Comparison of ENCODE assay signal across 25 cellular contexts in the genomic region with DNA sequence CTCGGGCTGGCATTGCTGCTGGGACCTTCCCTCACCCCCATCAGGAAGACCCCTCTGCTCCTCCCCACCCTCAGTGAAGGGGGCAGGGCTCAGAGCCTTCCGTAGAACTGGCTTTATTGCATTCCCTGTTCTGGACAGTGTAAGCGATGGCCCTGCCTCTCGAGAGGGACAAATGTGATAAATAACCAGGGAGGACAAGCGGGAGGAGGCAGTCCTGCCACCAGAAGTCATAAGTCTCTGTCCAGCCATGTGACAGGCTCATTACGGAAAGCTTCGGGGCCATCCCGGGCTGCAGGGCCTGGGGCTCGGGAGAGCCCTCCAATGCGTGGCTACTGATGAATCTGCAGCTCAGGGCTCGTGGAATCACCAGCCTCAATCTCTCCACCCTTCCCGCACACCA.
"Had no signal": no experiment of that assay in that cellular context is flagged by ENCODE, and none has a peak within 500 bp of the region (broad histone marks: within the 10 kb centered on the region; RNA-seq: fewer than 3 reads in every experiment).

No MANE protein-coding gene starts in this region.

- H3K4me2 ChIP-seq: hepatocyte had no signal

- H3K27me3 ChIP-seq: hepatocyte, pancreas, testis, thyroid gland, transverse colon, uterus had no signal

- H3K36me3 ChIP-seq: heart right ventricle, pancreas, prostate gland, stomach, thyroid gland, transverse colon, uterus had no signal

- H3K4me3 ChIP-seq: heart right ventricle, hepatocyte, lung, pancreas, prostate gland, skin epidermis, stomach, testis, thyroid gland, transverse colon, uterus had no signal

- H3K4me1 ChIP-seq: heart right ventricle, pancreas, prostate gland, testis, thyroid gland, transverse colon, uterus had no signal

- H3K9me3 ChIP-seq: heart right ventricle, pancreas, prostate gland, stomach, testis, thyroid gland, transverse colon, uterus had no signal

- DNase-seq: heart right ventricle; islet precursor cell; midbrain; naive thymus-derived CD8-positive, alpha-beta T cell; nucleus accumbens; pancreas; retina; right cardiac atrium; stimulated activated CD4-positive, alpha-beta T cell treated with anti-CD3 and anti-CD28 coated beads, Interleukin-12 subunit alpha, Interleukin-12 subunit beta, amount 100 ng/mL, for 4 hours; stimulated activated CD4-positive, alpha-beta T cell treated with anti-CD3 and anti-CD28 coated beads, Interleukin-15, amount 100 ng/mL, for 24 hours; stimulated activated CD4-positive, alpha-beta T cell treated with anti-CD3 and anti-CD28 coated beads, Interleukin-2, amount 100 ng/mL, for 24 hours; stimulated activated CD4-positive, alpha-beta T cell treated with anti-CD3 and anti-CD28 coated beads, Interleukin-4, amount 100 ng/mL, for 1 hour; stimulated activated naive B cell treated with anti-CD40 and anti-IgM and Interleukin-4, amounts not matched to agents 10 μg/mL and 1 μg/mL and 100 μg/mL, for 72 hours; stimulated activated naive CD8-positive, alpha-beta T cell treated with anti-CD3 and anti-CD28 coated beads, Interleukin-15, Interleukin-2, amounts not matched to agents 100 U/mL and 50 U/mL, for 24 hours; stomach; testis; thyroid gland; transverse colon; uterus had no signal

- H2AFZ ChIP-seq: hepatocyte had no signal

- ATAC-seq: heart right ventricle; left lobe of liver; naive thymus-derived CD8-positive, alpha-beta T cell; pancreas; right cardiac atrium; sciatic nerve; stimulated activated naive B cell treated with anti-CD40 and anti-IgM and Interleukin-4, amounts not matched to agents 10 μg/mL and 1 μg/mL and 100 μg/mL, for 72 hours; stimulated activated naive CD8-positive, alpha-beta T cell treated with anti-CD3 and anti-CD28 coated beads, Interleukin-15, Interleukin-2, amounts not matched to agents 100 U/mL and 50 U/mL, for 24 hours had no signal

- H3K27ac ChIP-seq: heart right ventricle, hepatocyte, pancreas, prostate gland, skin epidermis, stomach, testis, thyroid gland, transverse colon, uterus had no signal
